17 cellular contexts compared by ENCODE assay signal in genomic region chr2:61928816-61929471, GRCh38. TPM values are rescaled to one million over a fixed set of nuclear protein-coding genes. Genes with fewer than 3 reads are reported as not detected.
DNase-seq lines count a peak whose midpoint lies in the region; ATAC-seq, FAIRE-seq and TF ChIP-seq lines count a peak whose summit lies in the region.
"Had no signal": no experiment of that assay in that cellular context is flagged by ENCODE, and none has a peak within 500 bp of the region (broad histone marks: within the 10 kb centered on the region; RNA-seq: fewer than 3 reads in every experiment).

No MANE protein-coding gene starts in this region.

- no peaks in the 10 kb centered on the region for H4K20me1 ChIP-seq in astrocyte (ENCODE audit: insufficient read depth, low read length)
- no peaks in the 10 kb centered on the region for H4K20me1 ChIP-seq in hepatocyte (ENCODE audit: insufficient read depth, poor library complexity, severe bottlenecking)

- no peaks in the 10 kb centered on the region for H3K9me2 ChIP-seq in hepatocyte (replicated peaks; ENCODE audit: insufficient read depth)

- H3K4me2 ChIP-seq in astrocyte (ENCODE audit: low read length) (peak overlapping the region; percentile 18), hepatocyte (no peak overlapping the region)

- H3K9me3 Mint-ChIP-seq in astrocyte (ENCODE audit: unreplicated experiment) = peaks cover 7% of the 10 kb centered on the region
- H3K9me3 Mint-ChIP-seq: CD8-positive, alpha-beta memory T cell had no signal

- no peak overlapping the region for H3K9ac ChIP-seq in astrocyte (ENCODE audit: low read length)

- TF ChIP-seq POLR2A in heart left ventricle (IDR thresholded peaks at IDR 0.05) = no peak

- H3K36me3 ChIP-seq in heart left ventricle (peaks cover 0 to 6% (median 0%) of the 10 kb centered on the region in 9 donors), astrocyte (ENCODE audit: insufficient read depth, low read length) (no peaks in the 10 kb centered on the region), hepatocyte (replicated peaks; ENCODE audit: insufficient read depth, low read depth) (no peaks in the 10 kb centered on the region)
- H3K36me3 ChIP-seq: gastrocnemius medialis had no signal

- peak overlapping the region; percentile 80 for H3K27ac Mint-ChIP-seq in astrocyte (ENCODE audit: unreplicated experiment)
- H3K27ac Mint-ChIP-seq: activated CD4-positive, alpha-beta T cell treated with anti-CD3 and anti-CD28 coated beads for 36 hours had no signal

- WGBS in heart left ventricle, 4 donors = 47 to 56% (median 53%) methylated on average over 5 of the region's 5 CpGs
- WGBS in hepatocyte (ENCODE audit: low lambda C conversion rate, missing lambda C conversion rate) = 40% methylated on average over 5 of the region's 5 CpGs

- H3K36me3 Mint-ChIP-seq in astrocyte (ENCODE audit: low read depth, unreplicated experiment) = peaks cover 8% of the 10 kb centered on the region

- no peaks in the 10 kb centered on the region for H3K27me3 ChIP-seq in heart left ventricle
- no peaks in the 10 kb centered on the region for H3K27me3 ChIP-seq in astrocyte (ENCODE audit: insufficient read depth, low read length)
- no peaks in the 10 kb centered on the region for H3K27me3 ChIP-seq in hepatocyte
- H3K27me3 ChIP-seq: gastrocnemius medialis had no signal

- no peak for FAIRE-seq in astrocyte (lab: Jason Lieb, UNC)
- FAIRE-seq: GM12892, RCC 7860 had no signal

- intact Hi-C loops in heart left ventricle (cut with DNase I) = loop anchor here in 4 of 10 donors (10.0 kb wide), 4 partner anchors 46 to 366 kb away; partner anchors contain the start of gene B3GNT2 (in 1 of the 4)
- intact Hi-C loops in cardiac septum (cut with DNase I) = no loop called here

- no peak overlapping the region for H3K4me3 Mint-ChIP-seq in astrocyte (ENCODE audit: unreplicated experiment)
- H3K4me3 Mint-ChIP-seq: activated CD4-positive, alpha-beta T cell treated with anti-CD3 and anti-CD28 coated beads for 36 hours; CD8-positive, alpha-beta memory T cell had no signal

- DNase-seq in heart left ventricle = no peak
- DNase-seq in cardiac septum (ENCODE audit: low spot score) = no peak
- DNase-seq in astrocyte (ENCODE audit: low read depth) = peak; percentile 82
- DNase-seq in hepatocyte (ENCODE audit: low spot score) = peak; percentile 28
- no peak for DNase-seq in HEK293T (ENCODE audit: extremely low spot score)
- no peak for DNase-seq in GM10266 (ENCODE audit: extremely low spot score)
- DNase-seq: activated CD4-positive, alpha-beta T cell treated with anti-CD3 and anti-CD28 coated beads for 36 hours; activated naive CD4-positive, alpha-beta T cell treated with anti-CD3 and anti-CD28 coated beads, Interleukin-2, amount 50 U/mL, for 16 hours; caudate nucleus; CD8-positive, alpha-beta memory T cell; gastrocnemius medialis; NCI-H2029 treated with DMSO at 0.1 percent for 48 hours; NCI-H748 treated with DMSO at 0.1 percent for 48 hours had no signal

- peaks cover 8% of the 10 kb centered on the region for H3K4me1 Mint-ChIP-seq in astrocyte (ENCODE audit: low read depth, unreplicated experiment)
- H3K4me1 Mint-ChIP-seq: activated CD4-positive, alpha-beta T cell treated with anti-CD3 and anti-CD28 coated beads for 36 hours; CD8-positive, alpha-beta memory T cell had no signal

- peak in 2 of 4 donors; percentile 45 to 72 for ATAC-seq in heart left ventricle
- no peak for ATAC-seq in HG03095 (IDR thresholded peaks at IDR 0.05; ENCODE audit: unreplicated experiment)
- ATAC-seq in HG02852 (IDR thresholded peaks at IDR 0.05; ENCODE audit: unreplicated experiment) = no peak
- ATAC-seq: activated CD4-positive, alpha-beta T cell treated with anti-CD3 and anti-CD28 coated beads for 36 hours; gastrocnemius medialis had no signal

- peak overlapping the region in 8 of 12 donors; percentile 28 to 82 (median 70) for H3K27ac ChIP-seq in heart left ventricle
- H3K27ac ChIP-seq in astrocyte (ENCODE audit: low read depth, low read length) = peak overlapping the region; percentile 36
- H3K27ac ChIP-seq in hepatocyte = peak overlapping the region; percentile 76
- H3K27ac ChIP-seq: gastrocnemius medialis had no signal

- POLR2A ChIA-PET in HEK293T (lab: Yijun Ruan, JAX) = no interaction called here

- no peaks in the 10 kb centered on the region for H3K27me3 Mint-ChIP-seq in astrocyte (ENCODE audit: low read depth, unreplicated experiment)
- H3K27me3 Mint-ChIP-seq: activated CD4-positive, alpha-beta T cell treated with anti-CD3 and anti-CD28 coated beads for 36 hours had no signal

- H3K79me2 ChIP-seq in astrocyte (ENCODE audit: insufficient read depth, low read length) = no peaks in the 10 kb centered on the region
- peaks cover 11% of the 10 kb centered on the region for H3K79me2 ChIP-seq in hepatocyte

- peaks cover 0 to 15% (median 2%) of the 10 kb centered on the region in 12 donors for H3K4me1 ChIP-seq in heart left ventricle
- peaks cover 7% of the 10 kb centered on the region for H3K4me1 ChIP-seq in astrocyte (ENCODE audit: insufficient read depth, low read length)
- H3K4me1 ChIP-seq in hepatocyte (ENCODE audit: insufficient read depth) = peaks cover 7% of the 10 kb centered on the region
- H3K4me1 ChIP-seq: gastrocnemius medialis had no signal

- H3K9me3 ChIP-seq in heart left ventricle (peaks cover 0 to 19% (median 7%) of the 10 kb centered on the region in 12 donors), astrocyte (ENCODE audit: insufficient read depth, low read depth, low read length) (peaks cover 3% of the 10 kb centered on the region), hepatocyte (ENCODE audit: low read depth) (no peaks in the 10 kb centered on the region)
- H3K9me3 ChIP-seq: gastrocnemius medialis had no signal

- TF ChIP-seq CTCF in heart left ventricle (IDR thresholded peaks at IDR 0.05) = no peak
- no peak for TF ChIP-seq CTCF in astrocyte (IDR thresholded peaks at IDR 0.05; ENCODE audit: insufficient read depth, low read depth, low read length)
- TF ChIP-seq CTCF in hepatocyte (IDR thresholded peaks at IDR 0.05; ENCODE audit: poor library complexity) = no peak
- no peak for TF ChIP-seq CTCF in GM10266 (IDR thresholded peaks at IDR 0.05; ENCODE audit: control insufficient read depth, insufficient read depth, low read depth, missing control alignments)

- H3K4me3 ChIP-seq in heart left ventricle = no peak overlapping the region
- H3K4me3 ChIP-seq in astrocyte (ENCODE audit: insufficient read depth, low read depth, low read length) = no peak overlapping the region
- no peak overlapping the region for H3K4me3 ChIP-seq in hepatocyte
- H3K4me3 ChIP-seq: gastrocnemius medialis had no signal

- CTCF ChIA-PET in HEK293T (lab: Yijun Ruan, JAX) = no interaction called here

- H2AFZ ChIP-seq in astrocyte (ENCODE audit: low read depth, low read length) = no peak overlapping the region
- no peak overlapping the region for H2AFZ ChIP-seq in hepatocyte

TF ChIP-seq in HEK293T, 16 proteins besides CTCF, POLR2A, EP300 and RAD21:
- TF ChIP-seq CTBP1 (IDR thresholded peaks at IDR 0.05; ENCODE audit: borderline replicate concordance) = no peak

RNA-seq across cellular contexts. Expression of gene COMMD1, which starts 23.5 kb away (rescaled TPM):
- total RNA-seq in heart left ventricle = 10 to 100 TPM; 50.1 to 79.6 (median 64.2) TPM
- polyA plus RNA-seq in heart left ventricle = 10 to 100 TPM; 71.4 to 99.5 TPM
- 56.0 TPM for total RNA-seq in cardiac septum
- 30.3 and 32.0 TPM in 2 replicates for total RNA-seq in astrocyte
- 30.5 and 31.3 TPM in 2 replicates for total RNA-seq in hepatocyte
- polyA plus RNA-seq in hepatocyte = 66.7 and 71.1 TPM in 2 replicates

RNA-seq across cellular contexts. Expression of gene CCT4, which starts 40.5 kb away (rescaled TPM):
- total RNA-seq in heart left ventricle (100 to 1,000 TPM in 4 of 9 donors, 10 to 100 TPM in 5; 50.1 to 130 (median 96.9) TPM), cardiac septum (91.8 TPM), astrocyte (203 and 220 TPM in 2 replicates), hepatocyte (107 and 115 TPM in 2 replicates)
- polyA plus RNA-seq in heart left ventricle (100 to 1,000 TPM in 1 of 2 donors, 10 to 100 TPM in 1; 42.1 to 170 TPM), hepatocyte (84.3 and 84.6 TPM in 2 replicates)

Comparison
In these comparisons a context has a peak if more than half of its experiments do, and no peak if none do; other contexts are left out.
1. DNase-seq: peak in astrocyte (single experiment) and hepatocyte (single experiment); none in heart left ventricle (0 of 5), cardiac septum (single experiment), HEK293T (single experiment) and GM10266 (single experiment).
2. Peak in every context shown above with its lines, with median percentiles within 50 percentile points of each other: H3K27ac ChIP-seq.